8 cellular contexts compared by ENCODE assay signal in genomic region chr1:37410815-37411214, GRCh38.
A peak's percentile ranks its signal among the peaks of the same experiment; 100 is the strongest.
DNase-seq lines count a peak whose midpoint lies in the region; ATAC-seq, FAIRE-seq and TF ChIP-seq lines count a peak whose summit lies in the region.

No MANE protein-coding gene starts in this region.

- no peaks in the 10 kb centered on the region for H3K27me3 ChIP-seq in Karpas-422 (ENCODE audit: low read length)
- no peaks in the 10 kb centered on the region for H3K27me3 ChIP-seq in liver (ENCODE audit: control insufficient read depth in 4 of 4, insufficient read depth in 4 of 4, low read length in 3 of 4)
- H3K27me3 ChIP-seq in upper lobe of left lung, result no peaks in the 10 kb centered on the region
- peaks cover 0 to 3% of the 10 kb centered on the region in 2 donors for H3K27me3 ChIP-seq in small intestine (ENCODE audit: control insufficient read depth in 2 of 2, insufficient read depth in 2 of 2, low read length in 2 of 2)

- ATAC-seq in HG03432 (IDR thresholded peaks at IDR 0.05; ENCODE audit: unreplicated experiment) (no peak), upper lobe of left lung (ENCODE audit: low FRiP score in 2 of 2) (no peak)

- no peak overlapping the region for H2AFZ ChIP-seq in Karpas-422 (ENCODE audit: low read length)

- no peak overlapping the region for H3K4me2 ChIP-seq in Karpas-422 (ENCODE audit: low read depth, low read length, poor library complexity, severe bottlenecking)

- H3K9ac ChIP-seq in Karpas-422 (ENCODE audit: low read length) (no peak overlapping the region), liver (ENCODE audit: low read depth in 1 of 2, low read length in 2 of 2) (no peak overlapping the region)

- H3K9me2 ChIP-seq in Karpas-422 (replicated peaks; ENCODE audit: insufficient read depth, low read length), result no peaks in the 10 kb centered on the region

- H3K27ac ChIP-seq in Karpas-422 (ENCODE audit: low read length) (no peak overlapping the region), liver (ENCODE audit: low read depth in 1 of 2, low read length in 2 of 2) (no peak overlapping the region), upper lobe of left lung (no peak overlapping the region), small intestine (ENCODE audit: low read depth in 1 of 2, low read length in 1 of 2) (no peak overlapping the region)

- TF ChIP-seq EP300 in upper lobe of left lung (IDR thresholded peaks at IDR 0.05), result no peak

- TF ChIP-seq CTCF in liver (IDR thresholded peaks at IDR 0.05; ENCODE audit: low read depth, low read length, missing input control), result no peak
- TF ChIP-seq CTCF in upper lobe of left lung (IDR thresholded peaks at IDR 0.05), result no peak

- no peaks in the 10 kb centered on the region for H4K20me1 ChIP-seq in Karpas-422 (ENCODE audit: insufficient read depth, low read depth, low read length)

- 20% methylated on average over 7 of the region's 7 CpGs for WGBS in liver
- 14 to 21% methylated on average over 7 of the region's 7 CpGs for WGBS in upper lobe of left lung, 2 donors
- WGBS in small intestine, 3 donors, result 14 to 23% (median 16%) methylated on average over 6 to 7 of the region's 7 CpGs

- no peaks in the 10 kb centered on the region for H3K36me3 ChIP-seq in Karpas-422 (ENCODE audit: insufficient read depth, low read length)
- H3K36me3 ChIP-seq in liver (ENCODE audit: control insufficient read depth in 4 of 4, insufficient read depth in 3 of 4, low read depth in 1 of 4, low read length in 3 of 4), result no peaks in the 10 kb centered on the region
- H3K36me3 ChIP-seq in upper lobe of left lung, result no peaks in the 10 kb centered on the region
- H3K36me3 ChIP-seq in small intestine (ENCODE audit: control insufficient read depth in 2 of 2, insufficient read depth in 2 of 2, low read length in 2 of 2), result no peaks in the 10 kb centered on the region

- no peak for TF ChIP-seq POLR2A in upper lobe of left lung (IDR thresholded peaks at IDR 0.05)

- DNase-seq in ELR (ENCODE audit: low read depth) (peak; percentile 34), Karpas-422 (peak; percentile 65), astrocyte of the hippocampus (ENCODE audit: low read depth, low spot score) (peak; percentile 58), NCI-H1092 (lab: John Stamatoyannopoulos, UW) (no peak), upper lobe of left lung (no peak), small intestine (no peak)

- no peak for TF ChIP-seq RAD21 in liver (IDR thresholded peaks at IDR 0.05)

- H3K9me3 ChIP-seq in Karpas-422 (ENCODE audit: low read length) (no peaks in the 10 kb centered on the region), liver (ENCODE audit: control insufficient read depth in 4 of 4, low read length in 3 of 4) (peaks cover 0 to 6% (median 2%) of the 10 kb centered on the region in 4 donors), upper lobe of left lung (peaks cover 0 to 5% (median 0%) of the 10 kb centered on the region in 4 donors), small intestine (ENCODE audit: control insufficient read depth, low read depth) (no peaks in the 10 kb centered on the region)

- no peaks in the 10 kb centered on the region for H3K79me2 ChIP-seq in Karpas-422 (ENCODE audit: low read length)

- no peak for FAIRE-seq in small intestine (lab: Jason Lieb, UNC)

- H3K4me3 ChIP-seq in Karpas-422 (ENCODE audit: low read length) (no peak overlapping the region), liver (ENCODE audit: low read depth in 1 of 3, low read length in 3 of 3) (no peak overlapping the region), upper lobe of left lung (no peak overlapping the region), small intestine (ENCODE audit: low read depth in 1 of 2, low read length in 2 of 2) (no peak overlapping the region)

- peaks cover 8% of the 10 kb centered on the region for H3K4me1 ChIP-seq in Karpas-422 (ENCODE audit: low read length)
- no peaks in the 10 kb centered on the region for H3K4me1 ChIP-seq in liver (ENCODE audit: control insufficient read depth in 4 of 4, insufficient read depth in 4 of 4, low read length in 3 of 4)
- no peaks in the 10 kb centered on the region for H3K4me1 ChIP-seq in upper lobe of left lung
- no peaks in the 10 kb centered on the region for H3K4me1 ChIP-seq in small intestine (ENCODE audit: control insufficient read depth in 2 of 2, insufficient read depth in 1 of 2, low read depth in 1 of 2, low read length in 1 of 2)

TF ChIP-seq in liver, 16 proteins besides CTCF, POLR2A, EP300 and RAD21:
- TF ChIP-seq REST (IDR thresholded peaks at IDR 0.05) (peak; percentile 97), YY1 (IDR thresholded peaks at IDR 0.05) (no peak)

Comparison
In these comparisons a context has a peak if more than half of its experiments do, and no peak if none do; other contexts are left out.
1. DNase-seq: peak in ELR (single experiment), Karpas-422 (single experiment) and astrocyte of the hippocampus (single experiment); none in NCI-H1092 (single experiment), upper lobe of left lung (0 of 2) and small intestine (single experiment).